1 cellular context compared by ENCODE assay signal in the genomic region with DNA sequence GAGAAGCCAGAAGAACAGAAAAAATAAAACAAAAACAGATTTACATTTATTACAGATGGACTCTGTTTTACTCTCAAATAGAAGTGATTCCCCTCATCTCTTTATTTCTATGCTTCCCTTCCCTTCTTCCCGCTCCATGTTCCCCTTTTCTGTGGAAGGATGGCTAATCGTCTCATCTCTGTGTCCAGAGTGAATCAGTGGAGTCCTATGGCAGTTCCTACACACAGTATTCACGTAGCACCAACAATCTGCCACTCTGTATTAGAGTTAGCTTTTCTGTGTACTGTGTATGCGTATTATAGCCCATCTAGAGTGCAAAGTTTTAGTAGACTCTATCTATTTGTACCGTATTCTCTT.
TF ChIP-seq lines count a peak whose summit lies in the region.

No MANE protein-coding gene starts in this region.

TF ChIP-seq in K562, 482 proteins besides CTCF, POLR2A, EP300 and RAD21 (continued from another document):
- TF ChIP-seq, protein P1, sequence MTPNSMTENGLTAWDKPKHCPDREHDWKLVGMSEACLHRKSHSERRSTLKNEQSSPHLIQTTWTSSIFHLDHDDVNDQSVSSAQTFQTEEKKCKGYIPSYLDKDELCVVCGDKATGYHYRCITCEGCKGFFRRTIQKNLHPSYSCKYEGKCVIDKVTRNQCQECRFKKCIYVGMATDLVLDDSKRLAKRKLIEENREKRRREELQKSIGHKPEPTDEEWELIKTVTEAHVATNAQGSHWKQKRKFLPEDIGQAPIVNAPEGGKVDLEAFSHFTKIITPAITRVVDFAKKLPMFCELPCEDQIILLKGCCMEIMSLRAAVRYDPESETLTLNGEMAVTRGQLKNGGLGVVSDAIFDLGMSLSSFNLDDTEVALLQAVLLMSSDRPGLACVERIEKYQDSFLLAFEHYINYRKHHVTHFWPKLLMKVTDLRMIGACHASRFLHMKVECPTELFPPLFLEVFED (CRISPR knock-in tag; conservative IDR thresholded peaks at IDR 0.05), result no peak
- TF ChIP-seq SIX5 (IDR thresholded peaks at IDR 0.05; ENCODE audit: borderline replicate concordance in 1 of 2, insufficient read depth in 1 of 2, low read depth in 1 of 2, low read length in 2 of 2), result no peak
- no peak for TF ChIP-seq ZEB2 (IDR thresholded peaks at IDR 0.05)
- TF ChIP-seq, protein P2, sequence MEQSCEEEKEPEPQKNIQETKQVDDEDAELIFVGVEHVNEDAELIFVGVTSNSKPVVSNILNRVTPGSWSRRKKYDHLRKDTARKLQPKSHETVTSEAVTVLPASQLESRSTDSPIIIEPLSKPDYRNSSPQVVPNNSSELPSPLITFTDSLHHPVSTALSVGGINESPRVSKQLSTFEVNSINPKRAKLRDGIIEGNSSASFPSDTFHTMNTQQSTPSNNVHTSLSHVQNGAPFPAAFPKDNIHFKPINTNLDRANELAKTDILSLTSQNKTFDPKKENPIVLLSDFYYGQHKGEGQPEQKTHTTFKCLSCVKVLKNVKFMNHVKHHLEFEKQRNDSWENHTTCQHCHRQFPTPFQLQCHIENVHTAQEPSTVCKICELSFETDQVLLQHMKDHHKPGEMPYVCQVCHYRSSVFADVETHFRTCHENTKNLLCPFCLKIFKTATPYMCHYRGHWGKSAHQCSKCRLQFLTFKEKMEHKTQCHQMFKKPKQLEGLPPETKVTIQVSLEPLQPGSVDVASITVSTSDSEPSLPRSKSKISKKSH (CRISPR knock-in tag; IDR thresholded peaks at IDR 0.05), result no peak
- no peak for TF ChIP-seq MEF2D (tag; conservative IDR thresholded peaks at IDR 0.05; ENCODE audit: low read depth)
- no peak for TF ChIP-seq SIRT6 (IDR thresholded peaks at IDR 0.05; ENCODE audit: low read depth, low read length)
- TF ChIP-seq ZNF140 (CRISPR knock-in tag; IDR thresholded peaks at IDR 0.05), result no peak
- TF ChIP-seq, protein P3, sequence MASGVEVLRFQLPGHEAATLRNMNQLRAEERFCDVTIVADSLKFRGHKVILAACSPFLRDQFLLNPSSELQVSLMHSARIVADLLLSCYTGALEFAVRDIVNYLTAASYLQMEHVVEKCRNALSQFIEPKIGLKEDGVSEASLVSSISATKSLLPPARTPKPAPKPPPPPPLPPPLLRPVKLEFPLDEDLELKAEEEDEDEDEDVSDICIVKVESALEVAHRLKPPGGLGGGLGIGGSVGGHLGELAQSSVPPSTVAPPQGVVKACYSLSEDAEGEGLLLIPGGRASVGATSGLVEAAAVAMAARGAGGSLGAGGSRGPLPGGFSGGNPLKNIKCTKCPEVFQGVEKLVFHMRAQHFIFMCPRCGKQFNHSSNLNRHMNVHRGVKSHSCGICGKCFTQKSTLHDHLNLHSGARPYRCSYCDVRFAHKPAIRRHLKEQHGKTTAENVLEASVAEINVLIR (CRISPR knock-in tag; IDR thresholded peaks at IDR 0.05), result no peak
- TF ChIP-seq CXXC5 (CRISPR knock-in tag; IDR thresholded peaks at IDR 0.05), result 0 out of 2 replicates have a peak, but pooled peaks have one; percentile 4
- TF ChIP-seq RBM14 (IDR thresholded peaks at IDR 0.05; ENCODE audit: borderline replicate concordance, insufficient read depth, low read depth, low read length), result no peak
- no peak for TF ChIP-seq YBX1 (IDR thresholded peaks at IDR 0.05)
- no peak for TF ChIP-seq TEAD4 (IDR thresholded peaks at IDR 0.05; ENCODE audit: low read length)
- TF ChIP-seq TEAD4 (CRISPR knock-in tag; IDR thresholded peaks at IDR 0.05; ENCODE audit: borderline replicate concordance), result no peak
- no peak for TF ChIP-seq ZNF184 (CRISPR knock-in tag; IDR thresholded peaks at IDR 0.05)
- TF ChIP-seq FOXM1 (IDR thresholded peaks at IDR 0.05; ENCODE audit: low read depth), result no peak
- TF ChIP-seq FOXM1 (CRISPR knock-in tag; IDR thresholded peaks at IDR 0.05; ENCODE audit: low read depth), result no peak
- no peak for TF ChIP-seq NR4A1 (CRISPR knock-in tag; IDR thresholded peaks at IDR 0.05)
- TF ChIP-seq NR4A1 (tag; IDR thresholded peaks at IDR 0.05), result peak; percentile 45; the same call in 1 of the 2 replicates
- TF ChIP-seq BMI1 (IDR thresholded peaks at IDR 0.05; ENCODE audit: low read length), result no peak
- no peak for TF ChIP-seq POLR3G (IDR thresholded peaks at IDR 0.05; ENCODE audit: extremely low read depth, insufficient read length, insufficient replicate concordance)
- TF ChIP-seq STAG1 (CRISPR knock-in tag; IDR thresholded peaks at IDR 0.05; ENCODE audit: borderline replicate concordance), result no peak
- TF ChIP-seq, protein P4, sequence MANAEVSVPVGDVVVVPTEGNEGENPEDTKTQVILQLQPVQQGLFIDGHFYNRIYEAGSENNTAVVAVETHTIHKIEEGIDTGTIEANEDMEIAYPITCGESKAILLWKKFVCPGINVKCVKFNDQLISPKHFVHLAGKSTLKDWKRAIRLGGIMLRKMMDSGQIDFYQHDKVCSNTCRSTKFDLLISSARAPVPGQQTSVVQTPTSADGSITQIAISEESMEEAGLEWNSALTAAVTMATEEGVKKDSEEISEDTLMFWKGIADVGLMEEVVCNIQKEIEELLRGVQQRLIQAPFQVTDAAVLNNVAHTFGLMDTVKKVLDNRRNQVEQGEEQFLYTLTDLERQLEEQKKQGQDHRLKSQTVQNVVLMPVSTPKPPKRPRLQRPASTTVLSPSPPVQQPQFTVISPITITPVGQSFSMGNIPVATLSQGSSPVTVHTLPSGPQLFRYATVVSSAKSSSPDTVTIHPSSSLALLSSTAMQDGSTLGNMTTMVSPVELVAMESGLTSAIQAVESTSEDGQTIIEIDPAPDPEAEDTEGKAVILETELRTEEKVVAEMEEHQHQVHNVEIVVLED (CRISPR knock-in tag; IDR thresholded peaks at IDR 0.05), result no peak
- TF ChIP-seq FOXA3 (CRISPR knock-in tag; conservative IDR thresholded peaks at IDR 0.05 in 1 of 2, IDR thresholded peaks at IDR 0.05 in 1 of 2), result no peak
- TF ChIP-seq, protein P5, sequence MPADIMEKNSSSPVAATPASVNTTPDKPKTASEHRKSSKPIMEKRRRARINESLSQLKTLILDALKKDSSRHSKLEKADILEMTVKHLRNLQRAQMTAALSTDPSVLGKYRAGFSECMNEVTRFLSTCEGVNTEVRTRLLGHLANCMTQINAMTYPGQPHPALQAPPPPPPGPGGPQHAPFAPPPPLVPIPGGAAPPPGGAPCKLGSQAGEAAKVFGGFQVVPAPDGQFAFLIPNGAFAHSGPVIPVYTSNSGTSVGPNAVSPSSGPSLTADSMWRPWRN (IDR thresholded peaks at IDR 0.05; ENCODE audit: low read depth), result no peak
- TF ChIP-seq PHTF2 (CRISPR knock-in tag; IDR thresholded peaks at IDR 0.05), result no peak
- TF ChIP-seq RB1 (IDR thresholded peaks at IDR 0.05; ENCODE audit: low read depth), result no peak
- no peak for TF ChIP-seq CC2D1A (IDR thresholded peaks at IDR 0.05)
- no peak for TF ChIP-seq NR2C2 (CRISPR knock-in tag; IDR thresholded peaks at IDR 0.05)
- TF ChIP-seq NR2C2 (tag; IDR thresholded peaks at IDR 0.05), result no peak
- TF ChIP-seq ZNF212 (CRISPR knock-in tag; IDR thresholded peaks at IDR 0.05), result no peak
- TF ChIP-seq NR1H2 (CRISPR knock-in tag; IDR thresholded peaks at IDR 0.05), result no peak
- TF ChIP-seq TCFL5 (CRISPR knock-in tag; conservative IDR thresholded peaks at IDR 0.05), result no peak
- TF ChIP-seq GATAD2A (IDR thresholded peaks at IDR 0.05), result no peak
- peak; percentile 3 for TF ChIP-seq TAF9B (IDR thresholded peaks at IDR 0.05; ENCODE audit: partially characterized antibody)
- TF ChIP-seq, protein P6, sequence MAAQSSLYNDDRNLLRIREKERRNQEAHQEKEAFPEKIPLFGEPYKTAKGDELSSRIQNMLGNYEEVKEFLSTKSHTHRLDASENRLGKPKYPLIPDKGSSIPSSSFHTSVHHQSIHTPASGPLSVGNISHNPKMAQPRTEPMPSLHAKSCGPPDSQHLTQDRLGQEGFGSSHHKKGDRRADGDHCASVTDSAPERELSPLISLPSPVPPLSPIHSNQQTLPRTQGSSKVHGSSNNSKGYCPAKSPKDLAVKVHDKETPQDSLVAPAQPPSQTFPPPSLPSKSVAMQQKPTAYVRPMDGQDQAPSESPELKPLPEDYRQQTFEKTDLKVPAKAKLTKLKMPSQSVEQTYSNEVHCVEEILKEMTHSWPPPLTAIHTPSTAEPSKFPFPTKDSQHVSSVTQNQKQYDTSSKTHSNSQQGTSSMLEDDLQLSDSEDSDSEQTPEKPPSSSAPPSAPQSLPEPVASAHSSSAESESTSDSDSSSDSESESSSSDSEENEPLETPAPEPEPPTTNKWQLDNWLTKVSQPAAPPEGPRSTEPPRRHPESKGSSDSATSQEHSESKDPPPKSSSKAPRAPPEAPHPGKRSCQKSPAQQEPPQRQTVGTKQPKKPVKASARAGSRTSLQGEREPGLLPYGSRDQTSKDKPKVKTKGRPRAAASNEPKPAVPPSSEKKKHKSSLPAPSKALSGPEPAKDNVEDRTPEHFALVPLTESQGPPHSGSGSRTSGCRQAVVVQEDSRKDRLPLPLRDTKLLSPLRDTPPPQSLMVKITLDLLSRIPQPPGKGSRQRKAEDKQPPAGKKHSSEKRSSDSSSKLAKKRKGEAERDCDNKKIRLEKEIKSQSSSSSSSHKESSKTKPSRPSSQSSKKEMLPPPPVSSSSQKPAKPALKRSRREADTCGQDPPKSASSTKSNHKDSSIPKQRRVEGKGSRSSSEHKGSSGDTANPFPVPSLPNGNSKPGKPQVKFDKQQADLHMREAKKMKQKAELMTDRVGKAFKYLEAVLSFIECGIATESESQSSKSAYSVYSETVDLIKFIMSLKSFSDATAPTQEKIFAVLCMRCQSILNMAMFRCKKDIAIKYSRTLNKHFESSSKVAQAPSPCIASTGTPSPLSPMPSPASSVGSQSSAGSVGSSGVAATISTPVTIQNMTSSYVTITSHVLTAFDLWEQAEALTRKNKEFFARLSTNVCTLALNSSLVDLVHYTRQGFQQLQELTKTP (IDR thresholded peaks at IDR 0.05; ENCODE audit: low read depth in 1 of 2, partially characterized antibody in 2 of 2), result peak in 1 of 2 experiments; percentile 11
- TF ChIP-seq NUFIP1 (IDR thresholded peaks at IDR 0.05; ENCODE audit: partially characterized antibody), result no peak
TF ChIP-seq in K562: peak in this region for 12.
